Comparison of ENCODE assay signal across 20 cellular contexts in the genomic region with DNA sequence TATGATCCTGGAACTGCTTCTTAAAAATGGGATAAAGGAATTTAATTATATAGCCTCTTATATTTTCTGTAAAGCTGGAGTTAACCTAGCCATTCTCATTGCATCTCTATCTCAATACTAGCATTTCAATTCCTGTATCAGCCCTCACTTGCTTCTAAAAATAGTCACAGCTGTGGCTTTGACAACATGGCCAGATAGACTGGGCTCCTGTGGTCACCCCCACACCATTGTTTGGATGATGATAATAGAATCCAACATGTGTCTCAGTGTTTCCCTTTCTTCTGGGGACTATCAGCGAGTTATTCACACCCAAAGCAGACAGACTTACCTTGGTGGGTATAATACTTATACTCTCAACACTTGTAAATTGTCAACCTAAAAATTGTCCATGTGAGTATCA.
"Had no signal": no experiment of that assay in that cellular context is flagged by ENCODE, and none has a peak within 500 bp of the region (broad histone marks: within the 10 kb centered on the region; RNA-seq: fewer than 3 reads in every experiment).

No MANE protein-coding gene starts in this region.

- H3K4me3 ChIP-seq: PC-9 had no signal

- H2AFZ ChIP-seq: PC-9 had no signal

- ATAC-seq: activated CD8-positive, alpha-beta T cell treated with anti-CD3 and anti-CD28 coated beads, Interleukin-2, amount 10 ng/mL, durations not matched to agents 7 days and 5 days; T-helper 17 cell had no signal

- H3K36me3 ChIP-seq: WERI-Rb-1 had no signal

- DNase-seq: activated CD4-positive, alpha-beta T cell treated with anti-CD3 and anti-CD28 coated beads for 4 hours; activated CD8-positive, alpha-beta memory T cell treated with anti-CD3 and anti-CD28 coated beads, Interleukin-2, amount 50 U/mL, for 48 hours; activated CD8-positive, alpha-beta T cell treated with anti-CD3 and anti-CD28 coated beads, Interleukin-2, amount 10 ng/mL, durations not matched to agents 7 days and 5 days; activated effector memory CD4-positive, alpha-beta T cell treated with Interleukin-2 at 50 U/mL for 16 hours; activated naive CD4-positive, alpha-beta T cell; activated T-cell treated with anti-CD3 and anti-CD28 coated beads, Interleukin-2, amount 50 U/mL, for 1 hour; amygdala; cerebellar nuclear complex; IMR-90; KG1; NCI-H1092 treated with DMSO at 0.1 percent for 48 hours; NCI-H1417 treated with DMSO at 0.1 percent for 48 hours; NCI-H1694; NCI-H2029 treated with DMSO at 0.1 percent for 48 hours; NCI-H510A treated with DMSO at 0.1 percent for 48 hours; PC-9; SIG-M5; T-helper 17 cell; T-helper 9 cell; WERI-Rb-1 had no signal

- H3K4me2 ChIP-seq: PC-9 had no signal

- H3K27ac ChIP-seq: PC-9, WERI-Rb-1 had no signal
